8 cellular contexts compared by ENCODE assay signal in genomic region chr7:54664235-54665228, GRCh38.
A peak's percentile ranks its signal among the peaks of the same experiment; 100 is the strongest.
DNase-seq lines count a peak whose midpoint lies in the region; ATAC-seq lines count a peak whose summit lies in the region.

No MANE protein-coding gene starts in this region.

- H3K4me3 ChIP-seq in mucosa of stomach (ENCODE audit: low read length): peak overlapping the region; percentile 20

- peak; percentile 88 for ATAC-seq in GM19395 (IDR thresholded peaks at IDR 0.05; ENCODE audit: unreplicated experiment)

- no peaks in the 10 kb centered on the region for H3K36me3 ChIP-seq in mucosa of stomach (ENCODE audit: control insufficient read depth, insufficient read depth, low read length)

- H3K4me1 ChIP-seq in mucosa of stomach (ENCODE audit: control insufficient read depth, insufficient read depth, low read length): peaks cover 12% of the 10 kb centered on the region

- DNase-seq in DMS79 (lab: John Stamatoyannopoulos, UW): peak; percentile 50
- peak; percentile 81 for DNase-seq in HPDE6-E6E7 (ENCODE audit: extremely low spot score)
- DNase-seq in SHP77 treated with DMSO at 0.1 percent for 48 hours (lab: John Stamatoyannopoulos, UW): peak; percentile 36
- DNase-seq in epithelial cell of prostate (ENCODE audit: low read depth, low spot score): peak; percentile 12
- DNase-seq in activated gamma-delta T cell treated with Interleukin-2 at 50 U/mL for 16 hours: no peak
- DNase-seq in CD1c-positive myeloid dendritic cell (ENCODE audit: extremely low spot score): no peak

- H3K27me3 ChIP-seq in mucosa of stomach (ENCODE audit: control insufficient read depth, insufficient read depth, low read length): peaks cover 20% of the 10 kb centered on the region

- H3K9me3 ChIP-seq in mucosa of stomach (ENCODE audit: control insufficient read depth, low read length): no peaks in the 10 kb centered on the region

- H3K9ac ChIP-seq in mucosa of stomach (ENCODE audit: low read length): no peak overlapping the region

- H3K27ac ChIP-seq in epithelial cell of prostate: no peak overlapping the region

Comparison
In these comparisons a context has a peak if more than half of its experiments do, and no peak if none do; other contexts are left out.
1. DNase-seq: peak in DMS79 (single experiment), HPDE6-E6E7 (single experiment), SHP77 treated with DMSO at 0.1 percent for 48 hours (single experiment) and epithelial cell of prostate (single experiment); none in activated gamma-delta T cell treated with Interleukin-2 at 50 U/mL for 16 hours (single experiment) and CD1c-positive myeloid dendritic cell (single experiment).